1 cellular context compared by ENCODE assay signal in genomic region chr13:49052801-49053200, GRCh38.
TF ChIP-seq lines count a peak whose summit lies in the region.

No MANE protein-coding gene starts in this region.

TF ChIP-seq in HCT116, 20 proteins besides CTCF, POLR2A, EP300 and RAD21 (continued from another document):
- TF ChIP-seq, protein P1, sequence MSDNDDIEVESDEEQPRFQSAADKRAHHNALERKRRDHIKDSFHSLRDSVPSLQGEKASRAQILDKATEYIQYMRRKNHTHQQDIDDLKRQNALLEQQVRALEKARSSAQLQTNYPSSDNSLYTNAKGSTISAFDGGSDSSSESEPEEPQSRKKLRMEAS (IDR thresholded peaks at IDR 0.05): no peak
- no peak for TF ChIP-seq TCF7L2 (IDR thresholded peaks at IDR 0.05; ENCODE audit: borderline replicate concordance, extremely low read depth, insufficient read depth, insufficient read length)
- no peak for TF ChIP-seq POLR2AphosphoS5 (IDR thresholded peaks at IDR 0.05; ENCODE audit: low read depth, low read length)
- no peak for TF ChIP-seq YY1 (IDR thresholded peaks at IDR 0.05; ENCODE audit: extremely low read depth, insufficient replicate concordance, low read depth, low read length)
